In genomic region chr4:9152182-9153007, GRCh38 we compare ENCODE assay signal across 1 cellular context.
TF ChIP-seq lines count a peak whose summit lies in the region.
"Not testable (repeated sequence)": the region's sequence is repeated elsewhere in the genome, so short reads cannot be mapped to it uniquely, and the experiment has no call there.

No MANE protein-coding gene starts in this region.

TF ChIP-seq in HepG2, 621 proteins besides CTCF, POLR2A, EP300 and RAD21 (continued from another document and continues in another):
- 0 out of 2 replicates have a peak, but pooled peaks have one; percentile 4 for TF ChIP-seq ZNF784 (CRISPR knock-in tag; IDR thresholded peaks at IDR 0.05; ENCODE audit: borderline replicate concordance)
- TF ChIP-seq REPIN1 (CRISPR knock-in tag; IDR thresholded peaks at IDR 0.05; ENCODE audit: borderline replicate concordance, low read depth) = 0 out of 2 replicates have a peak, but pooled peaks have one; percentile 22
- TF ChIP-seq FOXA3 (CRISPR knock-in tag; IDR thresholded peaks at IDR 0.05) = 0 out of 2 replicates have a peak, but pooled peaks have one; percentile 2
- TF ChIP-seq SOX6 (IDR thresholded peaks at IDR 0.05); CREB1 (IDR thresholded peaks at IDR 0.05); MAZ (IDR thresholded peaks at IDR 0.05; ENCODE audit: borderline replicate concordance, low read depth, low read length): not testable (repeated sequence)
- TF ChIP-seq SOX6 (CRISPR knock-in tag; IDR thresholded peaks at IDR 0.05) = peak; percentile 23; the same call in 1 of the 2 replicates
- TF ChIP-seq SP4 (CRISPR knock-in tag; IDR thresholded peaks at IDR 0.05) = peak; percentile 85
- peak; percentile 28; the same call in 1 of the 2 replicates for TF ChIP-seq ZFP91 (CRISPR knock-in tag; IDR thresholded peaks at IDR 0.05; ENCODE audit: borderline replicate concordance)
- TF ChIP-seq MED13 (CRISPR knock-in tag; IDR thresholded peaks at IDR 0.05) = 0 out of 2 replicates have a peak, but pooled peaks have one; percentile 42
- 0 out of 2 replicates have a peak, but pooled peaks have one; percentile 35 for TF ChIP-seq ZNF121 (CRISPR knock-in tag; IDR thresholded peaks at IDR 0.05)
- TF ChIP-seq HNRNPLL (IDR thresholded peaks at IDR 0.05; ENCODE audit: low read depth, low read length, poor library complexity, severe bottlenecking) = peak; percentile 55
- TF ChIP-seq BRD4 (CRISPR knock-in tag; IDR thresholded peaks at IDR 0.05) = 0 out of 2 replicates have a peak, but pooled peaks have one; percentile 32
- TF ChIP-seq THAP7 (CRISPR knock-in tag; IDR thresholded peaks at IDR 0.05) = 0 out of 2 replicates have a peak, but pooled peaks have one; percentile 18
- 0 out of 2 replicates have a peak, but pooled peaks have one; percentile 45 for TF ChIP-seq ZNF558 (CRISPR knock-in tag; IDR thresholded peaks at IDR 0.05; ENCODE audit: borderline replicate concordance)
- peak; percentile 58 for TF ChIP-seq PHF8 (CRISPR knock-in tag; IDR thresholded peaks at IDR 0.05)
- TF ChIP-seq ZNF704 (CRISPR knock-in tag; IDR thresholded peaks at IDR 0.05; ENCODE audit: borderline replicate concordance) = 0 out of 2 replicates have a peak, but pooled peaks have one; percentile 29
- TF ChIP-seq CREB1 (CRISPR knock-in tag; IDR thresholded peaks at IDR 0.05) = peak; percentile 68
- TF ChIP-seq, protein P1, sequence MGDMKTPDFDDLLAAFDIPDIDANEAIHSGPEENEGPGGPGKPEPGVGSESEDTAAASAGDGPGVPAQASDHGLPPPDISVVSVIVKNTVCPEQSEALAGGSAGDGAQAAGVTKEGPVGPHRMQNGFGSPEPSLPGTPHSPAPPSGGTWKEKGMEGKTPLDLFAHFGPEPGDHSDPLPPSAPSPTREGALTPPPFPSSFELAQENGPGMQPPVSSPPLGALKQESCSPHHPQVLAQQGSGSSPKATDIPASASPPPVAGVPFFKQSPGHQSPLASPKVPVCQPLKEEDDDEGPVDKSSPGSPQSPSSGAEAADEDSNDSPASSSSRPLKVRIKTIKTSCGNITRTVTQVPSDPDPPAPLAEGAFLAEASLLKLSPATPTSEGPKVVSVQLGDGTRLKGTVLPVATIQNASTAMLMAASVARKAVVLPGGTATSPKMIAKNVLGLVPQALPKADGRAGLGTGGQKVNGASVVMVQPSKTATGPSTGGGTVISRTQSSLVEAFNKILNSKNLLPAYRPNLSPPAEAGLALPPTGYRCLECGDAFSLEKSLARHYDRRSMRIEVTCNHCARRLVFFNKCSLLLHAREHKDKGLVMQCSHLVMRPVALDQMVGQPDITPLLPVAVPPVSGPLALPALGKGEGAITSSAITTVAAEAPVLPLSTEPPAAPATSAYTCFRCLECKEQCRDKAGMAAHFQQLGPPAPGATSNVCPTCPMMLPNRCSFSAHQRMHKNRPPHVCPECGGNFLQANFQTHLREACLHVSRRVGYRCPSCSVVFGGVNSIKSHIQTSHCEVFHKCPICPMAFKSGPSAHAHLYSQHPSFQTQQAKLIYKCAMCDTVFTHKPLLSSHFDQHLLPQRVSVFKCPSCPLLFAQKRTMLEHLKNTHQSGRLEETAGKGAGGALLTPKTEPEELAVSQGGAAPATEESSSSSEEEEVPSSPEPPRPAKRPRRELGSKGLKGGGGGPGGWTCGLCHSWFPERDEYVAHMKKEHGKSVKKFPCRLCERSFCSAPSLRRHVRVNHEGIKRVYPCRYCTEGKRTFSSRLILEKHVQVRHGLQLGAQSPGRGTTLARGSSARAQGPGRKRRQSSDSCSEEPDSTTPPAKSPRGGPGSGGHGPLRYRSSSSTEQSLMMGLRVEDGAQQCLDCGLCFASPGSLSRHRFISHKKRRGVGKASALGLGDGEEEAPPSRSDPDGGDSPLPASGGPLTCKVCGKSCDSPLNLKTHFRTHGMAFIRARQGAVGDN (CRISPR knock-in tag; IDR thresholded peaks at IDR 0.05) = peak; percentile 59
- TF ChIP-seq MAX (IDR thresholded peaks at IDR 0.05) = 0 out of 2 replicates have a peak, but pooled peaks have one; percentile 18
- TF ChIP-seq PITX1 (CRISPR knock-in tag; IDR thresholded peaks at IDR 0.05) = 0 out of 2 replicates have a peak, but pooled peaks have one; percentile 11
- peak; percentile 49; the same call in 1 of the 2 replicates for TF ChIP-seq ZNF605 (CRISPR knock-in tag; IDR thresholded peaks at IDR 0.05)
- TF ChIP-seq, protein P2, sequence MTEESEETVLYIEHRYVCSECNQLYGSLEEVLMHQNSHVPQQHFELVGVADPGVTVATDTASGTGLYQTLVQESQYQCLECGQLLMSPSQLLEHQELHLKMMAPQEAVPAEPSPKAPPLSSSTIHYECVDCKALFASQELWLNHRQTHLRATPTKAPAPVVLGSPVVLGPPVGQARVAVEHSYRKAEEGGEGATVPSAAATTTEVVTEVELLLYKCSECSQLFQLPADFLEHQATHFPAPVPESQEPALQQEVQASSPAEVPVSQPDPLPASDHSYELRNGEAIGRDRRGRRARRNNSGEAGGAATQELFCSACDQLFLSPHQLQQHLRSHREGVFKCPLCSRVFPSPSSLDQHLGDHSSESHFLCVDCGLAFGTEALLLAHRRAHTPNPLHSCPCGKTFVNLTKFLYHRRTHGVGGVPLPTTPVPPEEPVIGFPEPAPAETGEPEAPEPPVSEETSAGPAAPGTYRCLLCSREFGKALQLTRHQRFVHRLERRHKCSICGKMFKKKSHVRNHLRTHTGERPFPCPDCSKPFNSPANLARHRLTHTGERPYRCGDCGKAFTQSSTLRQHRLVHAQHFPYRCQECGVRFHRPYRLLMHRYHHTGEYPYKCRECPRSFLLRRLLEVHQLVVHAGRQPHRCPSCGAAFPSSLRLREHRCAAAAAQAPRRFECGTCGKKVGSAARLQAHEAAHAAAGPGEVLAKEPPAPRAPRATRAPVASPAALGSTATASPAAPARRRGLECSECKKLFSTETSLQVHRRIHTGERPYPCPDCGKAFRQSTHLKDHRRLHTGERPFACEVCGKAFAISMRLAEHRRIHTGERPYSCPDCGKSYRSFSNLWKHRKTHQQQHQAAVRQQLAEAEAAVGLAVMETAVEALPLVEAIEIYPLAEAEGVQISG (CRISPR knock-in tag; IDR thresholded peaks at IDR 0.05) = peak; percentile 32; the same call in 1 of the 2 replicates
- TF ChIP-seq HNRNPK (IDR thresholded peaks at IDR 0.05; ENCODE audit: low read depth, low read length, poor library complexity, severe bottlenecking) = peak; percentile 88
- TF ChIP-seq MYC (CRISPR knock-in tag; IDR thresholded peaks at IDR 0.05; ENCODE audit: borderline replicate concordance) = peak; percentile 51; the same call in 1 of the 2 replicates
- TF ChIP-seq, protein P3, sequence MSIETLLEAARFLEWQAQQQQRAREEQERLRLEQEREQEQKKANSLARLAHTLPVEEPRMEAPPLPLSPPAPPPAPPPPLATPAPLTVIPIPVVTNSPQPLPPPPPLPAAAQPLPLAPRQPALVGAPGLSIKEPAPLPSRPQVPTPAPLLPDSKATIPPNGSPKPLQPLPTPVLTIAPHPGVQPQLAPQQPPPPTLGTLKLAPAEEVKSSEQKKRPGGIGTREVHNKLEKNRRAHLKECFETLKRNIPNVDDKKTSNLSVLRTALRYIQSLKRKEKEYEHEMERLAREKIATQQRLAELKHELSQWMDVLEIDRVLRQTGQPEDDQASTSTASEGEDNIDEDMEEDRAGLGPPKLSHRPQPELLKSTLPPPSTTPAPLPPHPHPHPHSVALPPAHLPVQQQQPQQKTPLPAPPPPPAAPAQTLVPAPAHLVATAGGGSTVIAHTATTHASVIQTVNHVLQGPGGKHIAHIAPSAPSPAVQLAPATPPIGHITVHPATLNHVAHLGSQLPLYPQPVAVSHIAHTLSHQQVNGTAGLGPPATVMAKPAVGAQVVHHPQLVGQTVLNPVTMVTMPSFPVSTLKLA (IDR thresholded peaks at IDR 0.05) = peak; percentile 53
- 0 out of 2 replicates have a peak, but pooled peaks have one; percentile 10 for TF ChIP-seq PHF20 (CRISPR knock-in tag; IDR thresholded peaks at IDR 0.05)
- 0 out of 2 replicates have a peak, but pooled peaks have one; percentile 40 for TF ChIP-seq ZNF430 (CRISPR knock-in tag; IDR thresholded peaks at IDR 0.05)
- TF ChIP-seq, protein P4, sequence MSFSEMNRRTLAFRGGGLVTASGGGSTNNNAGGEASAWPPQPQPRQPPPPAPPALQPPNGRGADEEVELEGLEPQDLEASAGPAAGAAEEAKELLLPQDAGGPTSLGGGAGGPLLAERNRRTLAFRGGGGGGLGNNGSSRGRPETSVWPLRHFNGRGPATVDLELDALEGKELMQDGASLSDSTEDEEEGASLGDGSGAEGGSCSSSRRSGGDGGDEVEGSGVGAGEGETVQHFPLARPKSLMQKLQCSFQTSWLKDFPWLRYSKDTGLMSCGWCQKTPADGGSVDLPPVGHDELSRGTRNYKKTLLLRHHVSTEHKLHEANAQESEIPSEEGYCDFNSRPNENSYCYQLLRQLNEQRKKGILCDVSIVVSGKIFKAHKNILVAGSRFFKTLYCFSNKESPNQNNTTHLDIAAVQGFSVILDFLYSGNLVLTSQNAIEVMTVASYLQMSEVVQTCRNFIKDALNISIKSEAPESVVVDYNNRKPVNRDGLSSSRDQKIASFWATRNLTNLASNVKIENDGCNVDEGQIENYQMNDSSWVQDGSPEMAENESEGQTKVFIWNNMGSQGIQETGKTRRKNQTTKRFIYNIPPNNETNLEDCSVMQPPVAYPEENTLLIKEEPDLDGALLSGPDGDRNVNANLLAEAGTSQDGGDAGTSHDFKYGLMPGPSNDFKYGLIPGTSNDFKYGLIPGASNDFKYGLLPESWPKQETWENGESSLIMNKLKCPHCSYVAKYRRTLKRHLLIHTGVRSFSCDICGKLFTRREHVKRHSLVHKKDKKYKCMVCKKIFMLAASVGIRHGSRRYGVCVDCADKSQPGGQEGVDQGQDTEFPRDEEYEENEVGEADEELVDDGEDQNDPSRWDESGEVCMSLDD (CRISPR knock-in tag; IDR thresholded peaks at IDR 0.05; ENCODE audit: borderline replicate concordance) = 0 out of 2 replicates have a peak, but pooled peaks have one; percentile 31
- peak; percentile 63 for TF ChIP-seq MAZ (CRISPR knock-in tag; IDR thresholded peaks at IDR 0.05; ENCODE audit: low read depth)
- peak; percentile 55 for TF ChIP-seq PHF21A (CRISPR knock-in tag; IDR thresholded peaks at IDR 0.05)
- 0 out of 2 replicates have a peak, but pooled peaks have one; percentile 4 for TF ChIP-seq SIN3A (IDR thresholded peaks at IDR 0.05; ENCODE audit: borderline replicate concordance, low read depth, low read length)
- 0 out of 2 replicates have a peak, but pooled peaks have one; percentile 42 for TF ChIP-seq ZBTB7B (CRISPR knock-in tag; IDR thresholded peaks at IDR 0.05)
- peak; percentile 53; the same call in 1 of the 2 replicates for TF ChIP-seq SP5 (CRISPR knock-in tag; IDR thresholded peaks at IDR 0.05; ENCODE audit: borderline replicate concordance, low read depth)
- peak; percentile 43; the same call in 1 of the 2 replicates for TF ChIP-seq YEATS4 (CRISPR knock-in tag; IDR thresholded peaks at IDR 0.05; ENCODE audit: borderline replicate concordance)
- TF ChIP-seq POLR2AphosphoS5 (IDR thresholded peaks at IDR 0.05; ENCODE audit: low read depth, low read length) = peak; percentile 29; the same call in 1 of the 2 replicates
- 0 out of 2 replicates have a peak, but pooled peaks have one; percentile 19 for TF ChIP-seq ARNT2 (CRISPR knock-in tag; IDR thresholded peaks at IDR 0.05; ENCODE audit: low read depth)
